Comparison of ENCODE assay signal across 10 cellular contexts in the genomic region with DNA sequence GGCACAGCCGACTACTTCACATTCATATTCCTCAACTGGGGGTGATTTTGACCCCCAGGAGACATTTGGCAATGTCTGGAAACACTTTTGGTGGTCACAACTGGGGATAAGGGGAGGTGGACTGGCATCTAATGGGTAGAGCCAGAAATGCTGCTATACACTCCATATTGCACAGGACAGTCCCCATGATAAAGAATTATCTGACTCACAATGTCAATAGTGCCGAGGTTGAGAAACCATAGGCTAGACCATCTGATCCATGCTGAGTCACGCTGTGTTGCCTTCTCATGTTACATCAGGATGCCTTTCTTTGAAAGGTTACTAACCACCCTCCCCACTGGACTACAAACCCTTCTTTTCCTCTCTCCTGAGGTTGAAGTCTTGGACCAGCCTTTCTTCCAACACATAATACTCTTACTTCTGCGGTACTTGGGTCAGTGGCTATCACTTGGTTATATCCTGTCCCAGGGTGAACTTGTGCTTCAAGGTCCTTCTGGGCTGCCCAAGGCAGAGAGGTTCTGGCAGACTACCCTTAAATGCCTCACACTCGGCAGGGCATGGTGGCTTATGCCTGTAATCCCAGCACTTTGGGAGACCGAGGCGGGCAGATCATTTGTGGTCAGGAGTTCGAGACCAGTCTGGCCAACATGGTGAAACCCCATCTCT.
DNase-seq lines count a peak whose midpoint lies in the region; ATAC-seq, FAIRE-seq and TF ChIP-seq lines count a peak whose summit lies in the region.
"Had no signal": no experiment of that assay in that cellular context is flagged by ENCODE, and none has a peak within 500 bp of the region (broad histone marks: within the 10 kb centered on the region; RNA-seq: fewer than 3 reads in every experiment).

No MANE protein-coding gene starts in this region.

- peak overlapping the region; percentile 3; the same call in 1 of the 3 replicates for H3K27ac ChIP-seq in K562 (ENCODE audit: extremely low read depth, low read depth, low read length)
- H3K27ac ChIP-seq in left ventricle myocardium inferior (replicated peaks) = no peak overlapping the region
- H3K27ac ChIP-seq: vagina had no signal

- no peaks in the 10 kb centered on the region for H3K79me2 ChIP-seq in K562 (ENCODE audit: control insufficient read depth, insufficient read depth, low read length)

- H3K4me2 ChIP-seq in K562 (ENCODE audit: insufficient read depth, low read length) = peak overlapping the region; percentile 46

- POLR2A ChIA-PET in K562 (lab: Yijun Ruan, JAX) = interaction anchor here (0.6 to 1.2 kb wide), 3 partner anchors 36 to 357 kb away, joined by 3 to 4 read pairs (median 3); no protein-coding TSS in a partner anchor

- in situ Hi-C loops in K562 (cut with MboI) = no loop called here

- no peak for TF ChIP-seq CTCF in K562 (IDR thresholded peaks at IDR 0.05 in 2 of 3, conservative IDR thresholded peaks at IDR 0.05 in 1 of 3; ENCODE audit: insufficient read depth in 2 of 3, low read depth in 1 of 3, low read length in 3 of 3)
- TF ChIP-seq CTCF in left ventricle myocardium inferior (IDR thresholded peaks at IDR 0.05; ENCODE audit: borderline replicate concordance) = no peak

- no peak for TF ChIP-seq POLR2A in K562 (conservative IDR thresholded peaks at IDR 0.05)

- FAIRE-seq in K562 (lab: Jason Lieb, UNC) = peak; percentile 99

- H3K27me3 ChIP-seq in K562 (ENCODE audit: control insufficient read depth in 2 of 2, insufficient read depth in 2 of 2, low read length in 2 of 2) (peaks cover 0 to 12% of the 10 kb centered on the region in 2 experiments; a peak in 2 of 5 replicates), left ventricle myocardium inferior (ENCODE audit: low read depth) (no peaks in the 10 kb centered on the region)
- H3K27me3 ChIP-seq: vagina had no signal

- ATAC-seq in K562 (peak; percentile 98), HG03469 (IDR thresholded peaks at IDR 0.05; ENCODE audit: unreplicated experiment) (no peak), HG02642 (IDR thresholded peaks at IDR 0.05; ENCODE audit: poor library complexity, unreplicated experiment) (no peak)

- CTCF ChIA-PET in K562 (lab: Yijun Ruan, JAX; ENCODE audit: low intra/inter-chr PET ratio) = no interaction called here

- DNase-seq in EL (peak; percentile 95), MV-4-11 (lab: John Stamatoyannopoulos, UW) (peak; percentile 61), K562 (ENCODE audit: extremely low read depth in 1 of 4, low spot score in 3 of 4) (peak; percentile 69 to 87 (median 77)), myocyte (ENCODE audit: low read depth) (peak; percentile 59), left ventricle myocardium inferior (no peak), hypothalamus (lab: John Stamatoyannopoulos, UW) (no peak)
- DNase-seq: stimulated activated CD4-positive, alpha-beta T cell treated with anti-CD3 and anti-CD28 coated beads, Interleukin-4, amount 100 ng/mL, for 1 hour had no signal

- intact Hi-C loops in K562 (cut with micrococcal nuclease) (no loop called here), left ventricle myocardium inferior (cut with micrococcal nuclease) (no loop called here)

- TF ChIP-seq EP300 in K562 (IDR thresholded peaks at IDR 0.05; ENCODE audit: low read length) = peak; percentile 88

- H3K4me3 ChIP-seq in K562 (no peak overlapping the region), left ventricle myocardium inferior (no peak overlapping the region)
- H3K4me3 ChIP-seq: vagina had no signal

- WGBS in K562 (ENCODE audit: insufficient coverage, low coverage, missing lambda C conversion rate) = 5% methylated on average over 8 of the region's 8 CpGs

- H3K4me1 ChIP-seq in K562 (replicated peaks in 1 of 2; ENCODE audit: control insufficient read depth in 2 of 2, insufficient read depth in 2 of 2, low read length in 2 of 2) (peaks cover 3 to 10% of the 10 kb centered on the region in 2 experiments; a peak in 3 of 5 replicates), left ventricle myocardium inferior (peaks cover 8% of the 10 kb centered on the region)
- H3K4me1 ChIP-seq: vagina had no signal

- 0 out of 4 replicates have a peak, but pooled peaks of 1 of the 2 experiments have one; percentile 16 for TF ChIP-seq RAD21 in K562 (CRISPR knock-in tag; conservative IDR thresholded peaks at IDR 0.05 in 1 of 2, IDR thresholded peaks at IDR 0.05 in 1 of 2)

- H3K36me3 ChIP-seq in K562 (ENCODE audit: control insufficient read depth, insufficient read depth, low read length) (no peaks in the 10 kb centered on the region), left ventricle myocardium inferior (no peaks in the 10 kb centered on the region)
- H3K36me3 ChIP-seq: vagina had no signal

- H4K20me1 ChIP-seq in K562 (replicated peaks; ENCODE audit: control insufficient read depth, insufficient read depth, low read length) = no peaks in the 10 kb centered on the region

- BruUV-seq in K562 (replicated peaks; lab: Mats Ljungman, UMichigan) = no TSS peak

- H3K9ac ChIP-seq in K562 (ENCODE audit: insufficient read depth in 1 of 2, low read depth in 2 of 2, low read length in 2 of 2) = no peak overlapping the region

- H3K9me3 ChIP-seq in K562 (replicated peaks; ENCODE audit: control insufficient read depth, insufficient read depth, low read depth, low read length) = no peaks in the 10 kb centered on the region
- H3K9me3 ChIP-seq in left ventricle myocardium inferior (replicated peaks) = peaks cover 18% of the 10 kb centered on the region
- H3K9me3 ChIP-seq: vagina had no signal

- no peaks in the 10 kb centered on the region for H3K9me1 ChIP-seq in K562 (ENCODE audit: control insufficient read depth, insufficient read depth, low read length)

- H2AFZ ChIP-seq in K562 (ENCODE audit: low read depth, low read length) = no peak overlapping the region

TF ChIP-seq in K562, 482 proteins besides CTCF, POLR2A, EP300 and RAD21 (continues in another document):
- TF ChIP-seq FOXA3 (CRISPR knock-in tag; conservative IDR thresholded peaks at IDR 0.05 in 1 of 2, IDR thresholded peaks at IDR 0.05 in 1 of 2) (peak; percentile 100), ZNF785 (CRISPR knock-in tag; IDR thresholded peaks at IDR 0.05) (no peak), ERF (CRISPR knock-in tag; IDR thresholded peaks at IDR 0.05) (no peak), RB1 (IDR thresholded peaks at IDR 0.05; ENCODE audit: low read depth) (no peak; the same call in 1 of the 2 replicates), ZFP1 (CRISPR knock-in tag; IDR thresholded peaks at IDR 0.05) (no peak), ZNF79 (CRISPR knock-in tag; IDR thresholded peaks at IDR 0.05; ENCODE audit: low read depth) (no peak), ZSCAN32 (CRISPR knock-in tag; IDR thresholded peaks at IDR 0.05) (no peak), ZNF740 (CRISPR knock-in tag; IDR thresholded peaks at IDR 0.05) (0 out of 2 replicates have a peak, but pooled peaks have one; percentile 28), ZNF740 (tag; IDR thresholded peaks at IDR 0.05) (no peak), ZNF263 (CRISPR knock-in tag; IDR thresholded peaks at IDR 0.05; ENCODE audit: borderline replicate concordance) (no peak), ZNF707 (CRISPR knock-in tag; conservative IDR thresholded peaks at IDR 0.05) (no peak), ZNF24 (IDR thresholded peaks at IDR 0.05) (no peak), CBFA2T2 (conservative IDR thresholded peaks at IDR 0.05) (peak; percentile 47; the same call in 1 of the 2 replicates), ZNF695 (CRISPR knock-in tag; IDR thresholded peaks at IDR 0.05) (no peak), NEUROD1 (IDR thresholded peaks at IDR 0.05; ENCODE audit: borderline replicate concordance, low read depth, low read length, partially characterized antibody) (peak; percentile 69), PATZ1 (CRISPR knock-in tag; IDR thresholded peaks at IDR 0.05; ENCODE audit: borderline replicate concordance) (no peak), SRSF7 (optimal IDR thresholded peaks at IDR 0.05; ENCODE audit: low read depth, low read length) (no peak)
- TF ChIP-seq, protein P1, sequence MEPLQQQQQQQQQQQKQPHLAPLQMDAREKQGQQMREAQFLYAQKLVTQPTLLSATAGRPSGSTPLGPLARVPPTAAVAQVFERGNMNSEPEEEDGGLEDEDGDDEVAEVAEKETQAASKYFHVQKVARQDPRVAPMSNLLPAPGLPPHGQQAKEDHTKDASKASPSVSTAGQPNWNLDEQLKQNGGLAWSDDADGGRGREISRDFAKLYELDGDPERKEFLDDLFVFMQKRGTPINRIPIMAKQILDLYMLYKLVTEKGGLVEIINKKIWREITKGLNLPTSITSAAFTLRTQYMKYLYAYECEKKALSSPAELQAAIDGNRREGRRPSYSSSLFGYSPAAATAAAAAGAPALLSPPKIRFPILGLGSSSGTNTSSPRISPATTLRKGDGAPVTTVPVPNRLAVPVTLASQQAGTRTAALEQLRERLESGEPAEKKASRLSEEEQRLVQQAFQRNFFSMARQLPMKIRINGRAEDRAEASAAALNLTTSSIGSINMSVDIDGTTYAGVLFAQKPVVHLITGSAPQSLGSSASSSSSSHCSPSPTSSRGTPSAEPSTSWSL (CRISPR knock-in tag; IDR thresholded peaks at IDR 0.05; ENCODE audit: borderline replicate concordance) = no peak

Comparison
In these comparisons a context has a peak if more than half of its experiments do, and no peak if none do; other contexts are left out.
1. DNase-seq: peak in EL (single experiment), MV-4-11 (single experiment), K562 (4 of 4) and myocyte (single experiment); none in left ventricle myocardium inferior (single experiment) and hypothalamus (0 of 51).